ENCODE assay signal across 8 cellular contexts in genomic region chr18:39841133-39842041, GRCh38.
DNase-seq lines count a peak whose midpoint lies in the region; ATAC-seq and TF ChIP-seq lines count a peak whose summit lies in the region.

No MANE protein-coding gene starts in this region.

- H3K4me3 ChIP-seq in AG04449 (ENCODE audit: low read depth, low read length) (peak overlapping the region; percentile 61), RWPE2 (ENCODE audit: severe bottlenecking) (peak overlapping the region; percentile 34)

- no peak overlapping the region for H3K27ac ChIP-seq in RWPE2 (ENCODE audit: poor library complexity, severe bottlenecking)

- no peak for DNase-seq in AG04449 (ENCODE audit: low read depth, low spot score)
- peak; percentile 10 for DNase-seq in HuH-7.5 (ENCODE audit: low spot score)
- DNase-seq in RWPE2 (ENCODE audit: low spot score), result peak; percentile 66
- DNase-seq in fibroblast of gingiva (ENCODE audit: low read depth), result peak; percentile 82
- peak; percentile 68 for DNase-seq in myocyte (ENCODE audit: low read depth)
- DNase-seq in stimulated activated naive CD4-positive, alpha-beta T cell treated with Interleukin-2 at 50 U/mL for 16 hours (lab: John Stamatoyannopoulos, UW), result no peak
- no peak for DNase-seq in activated naive CD4-positive, alpha-beta T cell treated with anti-CD3 and anti-CD28 coated beads, Interleukin-2, amount 50 U/mL, for 16 hours

- no peaks in the 10 kb centered on the region for H3K27me3 ChIP-seq in RWPE2 (ENCODE audit: insufficient read depth, poor library complexity, severe bottlenecking)

- POLR2A ChIA-PET in AG04449 (lab: Yijun Ruan, JAX), result no interaction called here

- no peaks in the 10 kb centered on the region for H3K9me3 ChIP-seq in RWPE2 (ENCODE audit: severe bottlenecking)

- TF ChIP-seq CTCF in AG04449 (IDR thresholded peaks at IDR 0.05; ENCODE audit: insufficient read depth, low read length, missing control alignments) (peak; percentile 65), RWPE2 (IDR thresholded peaks at IDR 0.05; ENCODE audit: poor library complexity, severe bottlenecking) (peak; percentile 76)

- CTCF ChIA-PET in AG04449 (lab: Yijun Ruan, JAX), result interaction anchor here (0.9 to 1.5 kb wide), 2 partner anchors 9 to 16 kb away, joined by 3 read pairs; no protein-coding TSS in a partner anchor

- ATAC-seq in RWPE2 (ENCODE audit: low read depth) (peak; percentile 97), GM21526 (IDR thresholded peaks at IDR 0.05; ENCODE audit: low FRiP score, unreplicated experiment) (no peak)

- peaks cover 9% of the 10 kb centered on the region for H3K4me1 ChIP-seq in RWPE2 (ENCODE audit: insufficient read depth, poor library complexity, severe bottlenecking)

- no peaks in the 10 kb centered on the region for H3K36me3 ChIP-seq in RWPE2 (ENCODE audit: low read depth)

Comparison
In these comparisons a context has a peak if more than half of its experiments do, and no peak if none do; other contexts are left out.
1. DNase-seq: peak in HuH-7.5 (single experiment), RWPE2 (single experiment), fibroblast of gingiva (single experiment) and myocyte (single experiment); none in AG04449 (single experiment), stimulated activated naive CD4-positive, alpha-beta T cell treated with Interleukin-2 at 50 U/mL for 16 hours (single experiment) and activated naive CD4-positive, alpha-beta T cell treated with anti-CD3 and anti-CD28 coated beads, Interleukin-2, amount 50 U/mL, for 16 hours (single experiment).